ENCODE assay signal across 10 cellular contexts in genomic region chr4:128776794-128777216, GRCh38. TPM values are rescaled to one million over a fixed set of nuclear protein-coding genes. Genes with fewer than 3 reads are reported as not detected.
DNase-seq lines count a peak whose midpoint lies in the region; ATAC-seq and TF ChIP-seq lines count a peak whose summit lies in the region.
"Had no signal": no experiment of that assay in that cellular context is flagged by ENCODE, and none has a peak within 500 bp of the region (broad histone marks: within the 10 kb centered on the region; RNA-seq: fewer than 3 reads in every experiment).

No MANE protein-coding gene starts in this region.

- no peak overlapping the region for H3K4me3 Mint-ChIP-seq in T-helper 17 cell
- H3K4me3 Mint-ChIP-seq: activated naive CD8-positive, alpha-beta T cell; naive B cell had no signal

- ATAC-seq in left ventricle myocardium superior: peak; percentile 91
- ATAC-seq in T-helper 17 cell: no peak

- H3K9me3 ChIP-seq in A673 (ENCODE audit: low read depth, low read length, poor library complexity, severe bottlenecking) (no peaks in the 10 kb centered on the region), SJCRH30 (replicated peaks) (no peaks in the 10 kb centered on the region), T-helper 17 cell (ENCODE audit: control insufficient read depth, low read length, poor library complexity, severe bottlenecking) (no peaks in the 10 kb centered on the region)

- H3K27ac Mint-ChIP-seq in T-helper 17 cell: no peak overlapping the region
- H3K27ac Mint-ChIP-seq: activated naive CD8-positive, alpha-beta T cell; naive B cell had no signal

- H3K4me1 Mint-ChIP-seq in T-helper 17 cell: peaks cover 2% of the 10 kb centered on the region
- H3K4me1 Mint-ChIP-seq: naive B cell had no signal

- H3K27me3 Mint-ChIP-seq in T-helper 17 cell: peaks cover 46% of the 10 kb centered on the region

- TF ChIP-seq CTCF in A673 (conservative IDR thresholded peaks at IDR 0.05; ENCODE audit: low read depth, low read length): no peak

- H3K4me3 ChIP-seq in A673 (ENCODE audit: low read depth, low read length, poor library complexity, severe bottlenecking) (no peak overlapping the region), SJCRH30 (no peak overlapping the region)

- DNase-seq in A673 (ENCODE audit: low spot score): peak; percentile 79
- peak; percentile 76 for DNase-seq in H4 (ENCODE audit: low spot score)
- peak; percentile 92 to 95 for DNase-seq in SJCRH30
- peak; percentile 84 for DNase-seq in left ventricle myocardium superior
- no peak for DNase-seq in T-helper 17 cell
- no peak for DNase-seq in KG1 (lab: John Stamatoyannopoulos, UW)
- DNase-seq in mesenteric fat pad (ENCODE audit: low spot score): no peak
- no peak for DNase-seq in NOMO-1 (lab: John Stamatoyannopoulos, UW; ENCODE audit: unreplicated experiment in 2 of 2)
- DNase-seq: naive B cell had no signal

- H3K27ac ChIP-seq in A673 (ENCODE audit: low read depth, low read length, poor library complexity, severe bottlenecking) (no peak overlapping the region), SJCRH30 (peak overlapping the region; percentile 29)

- no peaks in the 10 kb centered on the region for H3K36me3 Mint-ChIP-seq in T-helper 17 cell (ENCODE audit: low read depth)
- H3K36me3 Mint-ChIP-seq: activated naive CD8-positive, alpha-beta T cell; naive B cell had no signal

- H3K27me3 ChIP-seq in A673 (replicated peaks; ENCODE audit: insufficient read depth, low read depth, low read length, poor library complexity) (no peaks in the 10 kb centered on the region), SJCRH30 (no peaks in the 10 kb centered on the region)

- peaks cover 16% of the 10 kb centered on the region for H3K4me1 ChIP-seq in A673 (ENCODE audit: insufficient read depth, low read length, poor library complexity, severe bottlenecking)
- peaks cover 17% of the 10 kb centered on the region for H3K4me1 ChIP-seq in SJCRH30

- BruUV-seq in A673 (replicated peaks; lab: Mats Ljungman, UMichigan): no TSS peak

- POLR2A ChIA-PET in A673 (lab: Charles Lee; ENCODE audit: low non-redundant PET): no interaction called here

- CTCF ChIA-PET in A673 (lab: Charles Lee): no interaction called here

- H3K36me3 ChIP-seq in A673 (ENCODE audit: insufficient read depth, low read length, poor library complexity, severe bottlenecking): no peaks in the 10 kb centered on the region
- H3K36me3 ChIP-seq in SJCRH30: no peaks in the 10 kb centered on the region

- intact Hi-C loops in A673 (cut with micrococcal nuclease; ENCODE audit: unreplicated experiment) (no loop called here), left ventricle myocardium superior (cut with micrococcal nuclease) (no loop called here)

RNA-seq across cellular contexts. Expression of gene JADE1, which starts 32.7 kb away (rescaled TPM):
- total RNA-seq in A673 (2021): 39.3 and 40.8 TPM in 2 replicates
- 12.8 and 16.8 TPM in 2 replicates for total RNA-seq in H4 (2014; rRNA removed; shearing (Covaris generic))
- 23.2 and 27.5 TPM in 2 replicates for total RNA-seq in SJCRH30 (2014; rRNA removed; shearing (Covaris generic))
- total RNA-seq in left ventricle myocardium superior: 24.4 TPM
- 10 to 100 TPM; 38.0 to 53.1 TPM for total RNA-seq in T-helper 17 cell
- total RNA-seq in mesenteric fat pad: 53.4 TPM

Comparison
In these comparisons a context has a peak if more than half of its experiments do, and no peak if none do; other contexts are left out.
1. DNase-seq: peak in A673 (single experiment), H4 (single experiment), SJCRH30 (2 of 2) and left ventricle myocardium superior (single experiment); none in T-helper 17 cell (0 of 3), KG1 (single experiment), mesenteric fat pad (single experiment) and NOMO-1 (0 of 2).